ENCODE assay signal across 1 cellular context in genomic region chr4:89110986-89111832, GRCh38.
A peak's percentile ranks its signal among the peaks of the same experiment; 100 is the strongest.
TF ChIP-seq lines count a peak whose summit lies in the region.

TIGD2 (plus strand) TSS chr4:89111533; CDS start chr4:89112975, 1,442 bp downstream.

TF ChIP-seq in K562, 482 proteins besides CTCF, POLR2A, EP300 and RAD21 (continued from another document and continues in another):
- TF ChIP-seq SOX6 (IDR thresholded peaks at IDR 0.05) (peak; percentile 65; the same call in 1 of the 2 replicates), ZBTB43 (CRISPR knock-in tag; IDR thresholded peaks at IDR 0.05) (peak; percentile 47; the same call in 1 of the 2 replicates), CBX5 (IDR thresholded peaks at IDR 0.05; ENCODE audit: borderline replicate concordance, low read depth) (no peak), SAFB (IDR thresholded peaks at IDR 0.05; ENCODE audit: borderline replicate concordance, low read depth, low read length) (peak; percentile 91), THAP12 (CRISPR knock-in tag; IDR thresholded peaks at IDR 0.05) (peak; percentile 75), WHSC1 (IDR thresholded peaks at IDR 0.05; ENCODE audit: low read length) (no peak), KLF6 (CRISPR knock-in tag; IDR thresholded peaks at IDR 0.05; ENCODE audit: borderline replicate concordance) (no peak), ETV6 (IDR thresholded peaks at IDR 0.05; ENCODE audit: borderline replicate concordance in 1 of 2, low read depth in 2 of 2, low read length in 1 of 2) (no peak), ETV6 (CRISPR knock-in tag; IDR thresholded peaks at IDR 0.05; ENCODE audit: borderline replicate concordance) (no peak), ZFP91 (CRISPR knock-in tag; IDR thresholded peaks at IDR 0.05) (no peak), HEY1 (CRISPR knock-in tag; IDR thresholded peaks at IDR 0.05; ENCODE audit: borderline replicate concordance) (no peak), NBN (IDR thresholded peaks at IDR 0.05; ENCODE audit: low read depth) (peak; percentile 27; the same call in 1 of the 2 replicates), RBM22 (IDR thresholded peaks at IDR 0.05; ENCODE audit: low read depth, low read length, poor library complexity, severe bottlenecking) (no peak), KAT2B (IDR thresholded peaks at IDR 0.05; ENCODE audit: low read depth, low read length) (no peak), HNRNPL (IDR thresholded peaks at IDR 0.05; ENCODE audit: low read depth, low read length) (peak; percentile 66; the same call in 1 of the 2 replicates), NFIX (CRISPR knock-in tag; IDR thresholded peaks at IDR 0.05; ENCODE audit: low read depth) (no peak), CTCFL (IDR thresholded peaks at IDR 0.05; ENCODE audit: borderline replicate concordance, insufficient read depth, low read depth, low read length, poor library complexity, severe bottlenecking) (peak; percentile 85), ZNF3 (CRISPR knock-in tag; IDR thresholded peaks at IDR 0.05) (no peak), SIX5 (IDR thresholded peaks at IDR 0.05; ENCODE audit: borderline replicate concordance in 1 of 2, insufficient read depth in 1 of 2, low read depth in 1 of 2, low read length in 2 of 2) (no peak), MBD1 (CRISPR knock-in tag; IDR thresholded peaks at IDR 0.05) (no peak), IRF1 (CRISPR knock-in tag; IDR thresholded peaks at IDR 0.05; ENCODE audit: borderline replicate concordance) (no peak), HDAC3 (IDR thresholded peaks at IDR 0.05; ENCODE audit: borderline replicate concordance, partially characterized antibody) (no peak), ZC3H11A (IDR thresholded peaks at IDR 0.05; ENCODE audit: low read depth, low read length) (no peak), ZNF668 (CRISPR knock-in tag; IDR thresholded peaks at IDR 0.05) (no peak), CCNT2 (IDR thresholded peaks at IDR 0.05; ENCODE audit: borderline replicate concordance, extremely low read depth, insufficient read length, low read depth, low read length) (peak; percentile 61), ZNF41 (CRISPR knock-in tag; conservative IDR thresholded peaks at IDR 0.05) (no peak), ZNF395 (CRISPR knock-in tag; IDR thresholded peaks at IDR 0.05) (no peak; the same call in none of the 2 replicates), TBP (optimal IDR thresholded peaks at IDR 0.05; ENCODE audit: low read depth, low read length) (peak; percentile 67), CHAMP1 (IDR thresholded peaks at IDR 0.05) (no peak), BCLAF1 (IDR thresholded peaks at IDR 0.05; ENCODE audit: borderline replicate concordance in 1 of 2, control insufficient read depth in 1 of 2, low read depth in 2 of 2, low read length in 1 of 2) (no peak; a peak in 1 of 4 replicates), HOXB6 (CRISPR knock-in tag; IDR thresholded peaks at IDR 0.05; ENCODE audit: borderline replicate concordance) (no peak), DACH1 (IDR thresholded peaks at IDR 0.05; ENCODE audit: partially characterized antibody) (no peak), MAFG (tag; conservative IDR thresholded peaks at IDR 0.05) (no peak), ZNF124 (CRISPR knock-in tag; IDR thresholded peaks at IDR 0.05) (no peak), ZSCAN32 (CRISPR knock-in tag; IDR thresholded peaks at IDR 0.05) (no peak), MEF2A (IDR thresholded peaks at IDR 0.05; ENCODE audit: control insufficient read depth, low read depth, low read length) (no peak), STAT5B (CRISPR knock-in tag; IDR thresholded peaks at IDR 0.05) (no peak), FIP1L1 (IDR thresholded peaks at IDR 0.05; ENCODE audit: low read depth, low read length, poor library complexity, severe bottlenecking) (peak; percentile 53), ZNF184 (CRISPR knock-in tag; IDR thresholded peaks at IDR 0.05) (no peak), ARID3A (IDR thresholded peaks at IDR 0.05; ENCODE audit: borderline replicate concordance, low read depth, low read length) (no peak), BACH1 (tag; IDR thresholded peaks at IDR 0.05) (no peak), U2AF2 (optimal IDR thresholded peaks at IDR 0.05; ENCODE audit: low read depth, low read length) (no peak), ZBTB7A (IDR thresholded peaks at IDR 0.05; ENCODE audit: borderline replicate concordance, control insufficient read depth, low read depth, low read length) (peak; percentile 14; the same call in 1 of the 2 replicates)
